1 cellular context compared by ENCODE assay signal in genomic region chr19:5115351-5115750, GRCh38.
A peak's percentile ranks its signal among the peaks of the same experiment; 100 is the strongest.
TF ChIP-seq lines count a peak whose summit lies in the region.

No MANE protein-coding gene starts in this region.

TF ChIP-seq in HepG2, 621 proteins besides CTCF, POLR2A, EP300 and RAD21 (continued from another document):
- TF ChIP-seq RELA (CRISPR knock-in tag; IDR thresholded peaks at IDR 0.05) (no peak), ZNF652 (CRISPR knock-in tag; IDR thresholded peaks at IDR 0.05; ENCODE audit: borderline replicate concordance, low read depth) (no peak), ZNF138 (CRISPR knock-in tag; IDR thresholded peaks at IDR 0.05; ENCODE audit: low read depth) (no peak), ZSCAN12 (CRISPR knock-in tag; IDR thresholded peaks at IDR 0.05) (no peak), RBM22 (optimal IDR thresholded peaks at IDR 0.05; ENCODE audit: low read length) (peak; percentile 21), NFIB (CRISPR knock-in tag; IDR thresholded peaks at IDR 0.05; ENCODE audit: borderline replicate concordance) (no peak), TCF7 (IDR thresholded peaks at IDR 0.05; ENCODE audit: low read depth) (no peak)
